In genomic region chr18:12625242-12625641, GRCh38 we compare ENCODE assay signal across 22 cellular contexts.
"Had no signal": no experiment of that assay in that cellular context is flagged by ENCODE, and none has a peak within 500 bp of the region (broad histone marks: within the 10 kb centered on the region; RNA-seq: fewer than 3 reads in every experiment).

No MANE protein-coding gene starts in this region.

- H3K4me3 Mint-ChIP-seq: activated CD8-positive, alpha-beta memory T cell treated with anti-CD3 and anti-CD28 coated beads, Interleukin-2, amount 10 ng/mL, durations not matched to agents 7 days and 5 days; activated naive CD8-positive, alpha-beta T cell treated with anti-CD3 and anti-CD28 coated beads, Interleukin-2, amount 10 ng/mL, durations not matched to agents 7 days and 5 days; activated T-cell treated with anti-CD3 and anti-CD28 coated beads, Interleukin-2, amount 50 U/mL, for 4 hours; natural killer cell; stimulated activated effector memory CD8-positive, alpha-beta T cell treated with anti-CD3 and anti-CD28 coated beads, Interleukin-12 subunit alpha, Interleukin-12 subunit beta, amount 100 ng/mL, for 72 hours; T-helper 2 cell treated with Interferon-gamma antibody and Interleukin-4, amounts not matched to agents 5 μg/mL and 100 μg/mL, for 36 hours had no signal

- H3K4me1 ChIP-seq: ascending aorta, heart left ventricle, right atrium auricular region, tibial nerve had no signal

- H3K27ac ChIP-seq: ascending aorta, cardiac muscle cell, coronary artery, foreskin keratinocyte, heart left ventricle, right atrium auricular region, tibial nerve had no signal

- H3K9me3 Mint-ChIP-seq: activated T-cell treated with anti-CD3 and anti-CD28 coated beads, Interleukin-2, amount 50 U/mL, for 4 hours; natural killer cell; stimulated activated effector memory CD8-positive, alpha-beta T cell treated with anti-CD3 and anti-CD28 coated beads, Interleukin-12 subunit alpha, Interleukin-12 subunit beta, amount 100 ng/mL, for 72 hours; T-helper 2 cell treated with Interferon-gamma antibody and Interleukin-4, amounts not matched to agents 5 μg/mL and 100 μg/mL, for 36 hours had no signal

- DNase-seq: activated CD4-positive, alpha-beta T cell treated with anti-CD3 and anti-CD28 coated beads, Interleukin-2, amount 50 U/mL, for 4 hours; activated CD4-positive, CD25-positive, alpha-beta regulatory T cell treated with anti-CD3 and anti-CD28 coated beads, Interleukin-2, amount 50 U/mL, for 72 hours; activated CD8-positive, alpha-beta memory T cell treated with anti-CD3 and anti-CD28 coated beads, Interleukin-2, amount 10 ng/mL, durations not matched to agents 7 days and 5 days; activated gamma-delta T cell treated with Interleukin-2 at 50 U/mL for 16 hours; activated naive CD8-positive, alpha-beta T cell treated with anti-CD3 and anti-CD28 coated beads, Interleukin-2, amount 10 ng/mL, durations not matched to agents 7 days and 5 days; activated T-cell treated with anti-CD3 and anti-CD28 coated beads, Interleukin-2, amount 50 U/mL, for 4 hours; effector memory CD4-positive, alpha-beta T cell; foreskin keratinocyte; heart left ventricle; islet precursor cell; natural killer cell; posterior cingulate gyrus; SW 1271 had no signal

- H3K4me1 Mint-ChIP-seq: activated naive CD8-positive, alpha-beta T cell treated with anti-CD3 and anti-CD28 coated beads, Interleukin-2, amount 10 ng/mL, durations not matched to agents 7 days and 5 days; natural killer cell had no signal

- H3K36me3 Mint-ChIP-seq: activated naive CD8-positive, alpha-beta T cell treated with anti-CD3 and anti-CD28 coated beads, Interleukin-2, amount 10 ng/mL, durations not matched to agents 7 days and 5 days; natural killer cell; stimulated activated effector memory CD8-positive, alpha-beta T cell treated with anti-CD3 and anti-CD28 coated beads, Interleukin-12 subunit alpha, Interleukin-12 subunit beta, amount 100 ng/mL, for 72 hours had no signal

- H3K27me3 ChIP-seq: ascending aorta, cardiac muscle cell, foreskin keratinocyte, heart left ventricle, right atrium auricular region, tibial nerve had no signal

- ATAC-seq: activated CD8-positive, alpha-beta memory T cell treated with anti-CD3 and anti-CD28 coated beads, Interleukin-2, amount 10 ng/mL, durations not matched to agents 7 days and 5 days; activated T-cell treated with anti-CD3 and anti-CD28 coated beads, Interleukin-2, amount 50 U/mL, for 4 hours; foreskin keratinocyte; heart left ventricle; left lobe of liver; natural killer cell; stimulated activated effector memory CD8-positive, alpha-beta T cell treated with anti-CD3 and anti-CD28 coated beads, Interleukin-12 subunit alpha, Interleukin-12 subunit beta, amount 100 ng/mL, for 72 hours had no signal

- H3K9me3 ChIP-seq: ascending aorta, right atrium auricular region, tibial nerve had no signal

- H3K4me2 ChIP-seq: smooth muscle cell had no signal

- H3K36me3 ChIP-seq: ascending aorta, cardiac muscle cell, heart left ventricle, right atrium auricular region, tibial nerve had no signal

- H3K27ac Mint-ChIP-seq: activated CD8-positive, alpha-beta memory T cell treated with anti-CD3 and anti-CD28 coated beads, Interleukin-2, amount 10 ng/mL, durations not matched to agents 7 days and 5 days; activated naive CD8-positive, alpha-beta T cell treated with anti-CD3 and anti-CD28 coated beads, Interleukin-2, amount 10 ng/mL, durations not matched to agents 7 days and 5 days; natural killer cell; stimulated activated effector memory CD8-positive, alpha-beta T cell treated with anti-CD3 and anti-CD28 coated beads, Interleukin-12 subunit alpha, Interleukin-12 subunit beta, amount 100 ng/mL, for 72 hours; T-helper 2 cell treated with Interferon-gamma antibody and Interleukin-4, amounts not matched to agents 5 μg/mL and 100 μg/mL, for 36 hours had no signal

- H3K4me3 ChIP-seq: ascending aorta, cardiac muscle cell, coronary artery, heart left ventricle, right atrium auricular region, smooth muscle cell, tibial nerve had no signal
